Comparison of ENCODE assay signal across 24 cellular contexts in the genomic region with DNA sequence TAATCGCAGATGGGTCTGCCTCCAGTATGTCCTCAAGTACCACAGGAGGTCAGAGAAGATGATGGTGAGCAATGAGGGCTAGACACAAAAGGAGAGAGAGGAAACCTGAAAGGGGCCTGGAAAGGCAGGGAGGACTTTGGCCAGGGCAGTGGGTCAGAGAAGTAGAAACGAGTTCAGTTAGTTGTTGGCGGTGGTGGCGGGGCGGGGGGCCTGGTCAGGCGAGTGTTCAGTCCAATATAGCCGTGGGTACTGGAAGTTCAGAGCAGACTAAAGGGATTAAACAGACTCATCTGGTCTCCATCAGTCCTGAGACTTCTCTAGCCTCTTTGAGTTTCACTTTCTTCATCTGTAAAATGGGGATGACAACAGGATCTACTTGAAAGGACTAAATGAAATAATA.
A peak's percentile ranks its signal among the peaks of the same experiment; 100 is the strongest.
DNase-seq lines count a peak whose midpoint lies in the region; ATAC-seq and TF ChIP-seq lines count a peak whose summit lies in the region.
"Had no signal": no experiment of that assay in that cellular context is flagged by ENCODE, and none has a peak within 500 bp of the region (broad histone marks: within the 10 kb centered on the region; RNA-seq: fewer than 3 reads in every experiment).

No MANE protein-coding gene starts in this region.

- H3K27ac ChIP-seq in smooth muscle cell (ENCODE audit: low read depth), result peak overlapping the region; percentile 31
- H3K27ac ChIP-seq: 22Rv1, C4-2B, HL-60, PC-9, RWPE1 had no signal

- H3K4me1 ChIP-seq in smooth muscle cell (ENCODE audit: low read depth), result peaks cover 23% of the 10 kb centered on the region

- H3K27me3 ChIP-seq in smooth muscle cell (ENCODE audit: low read depth), result no peaks in the 10 kb centered on the region

- no peak overlapping the region for H2AFZ ChIP-seq in smooth muscle cell (ENCODE audit: low read depth)
- H2AFZ ChIP-seq: PC-9 had no signal

- H4K20me1 ChIP-seq in smooth muscle cell (ENCODE audit: low read depth), result no peaks in the 10 kb centered on the region

- H3K9ac ChIP-seq in smooth muscle cell (ENCODE audit: low read depth), result no peak overlapping the region

- 50% methylated on average over 7 of the region's 7 CpGs for WGBS in smooth muscle cell (ENCODE audit: low lambda C conversion rate)

- H3K36me3 ChIP-seq in smooth muscle cell (ENCODE audit: low read depth), result no peaks in the 10 kb centered on the region

- peaks cover 5% of the 10 kb centered on the region for H3K36me3 Mint-ChIP-seq in activated CD8-positive, alpha-beta T cell treated with anti-CD3 and anti-CD28 coated beads, Interleukin-2, amount 10 ng/mL, durations not matched to agents 7 days and 5 days (ENCODE audit: low read depth)
- H3K36me3 Mint-ChIP-seq in activated CD8-positive, alpha-beta T cell treated with anti-CD3 and anti-CD28 coated beads for 36 hours (ENCODE audit: low read depth), result peaks cover 7% of the 10 kb centered on the region
- no peaks in the 10 kb centered on the region for H3K36me3 Mint-ChIP-seq in endothelial cell (ENCODE audit: low read depth, unreplicated experiment)

- no peak for ATAC-seq in activated CD8-positive, alpha-beta T cell treated with anti-CD3 and anti-CD28 coated beads, Interleukin-2, amount 10 ng/mL, durations not matched to agents 7 days and 5 days
- ATAC-seq in activated CD8-positive, alpha-beta T cell treated with anti-CD3 and anti-CD28 coated beads for 36 hours, result no peak
- ATAC-seq in HG02884 (IDR thresholded peaks at IDR 0.05; ENCODE audit: unreplicated experiment), result no peak
- ATAC-seq: GM12878 had no signal

- peaks cover 67% of the 10 kb centered on the region for H3K79me2 ChIP-seq in smooth muscle cell (ENCODE audit: low read depth)

- H3K9me3 ChIP-seq in smooth muscle cell (replicated peaks; ENCODE audit: low read depth), result no peaks in the 10 kb centered on the region

- DNase-seq in activated CD8-positive, alpha-beta T cell treated with anti-CD3 and anti-CD28 coated beads, Interleukin-2, amount 10 ng/mL, durations not matched to agents 7 days and 5 days, result no peak
- no peak for DNase-seq in activated CD8-positive, alpha-beta T cell treated with anti-CD3 and anti-CD28 coated beads for 36 hours
- DNase-seq in endothelial cell (ENCODE audit: low spot score) (no peak), smooth muscle cell (lab: John Stamatoyannopoulos, UW; ENCODE audit: unreplicated experiment) (no peak), HuH-7.5 (ENCODE audit: low spot score) (no peak), DMS153 (lab: John Stamatoyannopoulos, UW) (no peak)
- DNase-seq in stimulated activated CD4-positive, alpha-beta T cell treated with anti-CD3 and anti-CD28 coated beads, Interleukin-2, amount 100 ng/mL, for 24 hours, result no peak
- DNase-seq: AML-193, EL, H9, Karpas-422, NCI-H1436, NCI-H1930, NCI-H345, NCI-H526, PC-9, SIG-M5 had no signal

- H3K4me3 Mint-ChIP-seq in activated CD8-positive, alpha-beta T cell treated with anti-CD3 and anti-CD28 coated beads, Interleukin-2, amount 10 ng/mL, durations not matched to agents 7 days and 5 days, result no peak overlapping the region
- H3K4me3 Mint-ChIP-seq in activated CD8-positive, alpha-beta T cell treated with anti-CD3 and anti-CD28 coated beads for 36 hours, result no peak overlapping the region
- no peak overlapping the region for H3K4me3 Mint-ChIP-seq in endothelial cell (ENCODE audit: unreplicated experiment)
- H3K4me3 Mint-ChIP-seq: H9, IgD-negative memory B cell had no signal

- peak overlapping the region; percentile 23 for H3K27ac Mint-ChIP-seq in activated CD8-positive, alpha-beta T cell treated with anti-CD3 and anti-CD28 coated beads, Interleukin-2, amount 10 ng/mL, durations not matched to agents 7 days and 5 days
- H3K27ac Mint-ChIP-seq in activated CD8-positive, alpha-beta T cell treated with anti-CD3 and anti-CD28 coated beads for 36 hours, result no peak overlapping the region
- H3K27ac Mint-ChIP-seq in endothelial cell (ENCODE audit: unreplicated experiment), result peak overlapping the region; percentile 61
- H3K27ac Mint-ChIP-seq: H9, IgD-negative memory B cell had no signal

- peaks cover 25% of the 10 kb centered on the region for H3F3A ChIP-seq in smooth muscle cell (ENCODE audit: low read depth)

- intact Hi-C loops in activated CD8-positive, alpha-beta T cell treated with anti-CD3 and anti-CD28 coated beads for 36 hours (cut with micrococcal nuclease), result no loop called here

- H3K4me2 ChIP-seq in smooth muscle cell, result no peak overlapping the region
- H3K4me2 ChIP-seq: PC-9 had no signal

- no peak for TF ChIP-seq CTCF in activated CD8-positive, alpha-beta T cell treated with anti-CD3 and anti-CD28 coated beads for 36 hours (IDR thresholded peaks at IDR 0.05)
- no peak for TF ChIP-seq CTCF in endothelial cell (IDR thresholded peaks at IDR 0.05; ENCODE audit: unreplicated experiment)
- no peak for TF ChIP-seq CTCF in smooth muscle cell (IDR thresholded peaks at IDR 0.05; ENCODE audit: borderline replicate concordance, insufficient read depth, poor library complexity, severe bottlenecking)

- POLR2A ChIA-PET in activated CD8-positive, alpha-beta T cell treated with anti-CD3 and anti-CD28 coated beads, Interleukin-2, amount 10 ng/mL, durations not matched to agents 7 days and 5 days (lab: Charles Lee), result no interaction called here
- POLR2A ChIA-PET in activated CD8-positive, alpha-beta T cell treated with anti-CD3 and anti-CD28 coated beads for 36 hours (lab: Charles Lee), result no interaction called here

- H3K4me3 ChIP-seq in smooth muscle cell, result no peak overlapping the region
- H3K4me3 ChIP-seq: GM12878, PC-9 had no signal

- peaks cover 8% of the 10 kb centered on the region for H3K4me1 Mint-ChIP-seq in activated CD8-positive, alpha-beta T cell treated with anti-CD3 and anti-CD28 coated beads, Interleukin-2, amount 10 ng/mL, durations not matched to agents 7 days and 5 days (ENCODE audit: low read depth)
- H3K4me1 Mint-ChIP-seq in activated CD8-positive, alpha-beta T cell treated with anti-CD3 and anti-CD28 coated beads for 36 hours (ENCODE audit: low read depth), result peaks cover 35% of the 10 kb centered on the region
- H3K4me1 Mint-ChIP-seq in endothelial cell (ENCODE audit: unreplicated experiment), result peaks cover 34% of the 10 kb centered on the region

- no peaks in the 10 kb centered on the region for H3K27me3 Mint-ChIP-seq in activated CD8-positive, alpha-beta T cell treated with anti-CD3 and anti-CD28 coated beads, Interleukin-2, amount 10 ng/mL, durations not matched to agents 7 days and 5 days (ENCODE audit: low read depth)
- no peaks in the 10 kb centered on the region for H3K27me3 Mint-ChIP-seq in activated CD8-positive, alpha-beta T cell treated with anti-CD3 and anti-CD28 coated beads for 36 hours
- peaks cover 8% of the 10 kb centered on the region for H3K27me3 Mint-ChIP-seq in endothelial cell (ENCODE audit: unreplicated experiment)
- H3K27me3 Mint-ChIP-seq: IgD-negative memory B cell had no signal

- no peaks in the 10 kb centered on the region for H3K9me3 Mint-ChIP-seq in activated CD8-positive, alpha-beta T cell treated with anti-CD3 and anti-CD28 coated beads, Interleukin-2, amount 10 ng/mL, durations not matched to agents 7 days and 5 days (ENCODE audit: insufficient read depth)
- H3K9me3 Mint-ChIP-seq in activated CD8-positive, alpha-beta T cell treated with anti-CD3 and anti-CD28 coated beads for 36 hours, result no peaks in the 10 kb centered on the region
- no peaks in the 10 kb centered on the region for H3K9me3 Mint-ChIP-seq in endothelial cell (ENCODE audit: unreplicated experiment)
- H3K9me3 Mint-ChIP-seq: H9, IgD-negative memory B cell had no signal

- CTCF ChIA-PET in activated CD8-positive, alpha-beta T cell treated with anti-CD3 and anti-CD28 coated beads, Interleukin-2, amount 10 ng/mL, durations not matched to agents 7 days and 5 days (lab: Charles Lee), result interaction anchor here (0.7 kb wide), 1 partner anchor 100 kb away, joined by 3 read pairs; no protein-coding TSS in a partner anchor
- CTCF ChIA-PET in activated CD8-positive, alpha-beta T cell treated with anti-CD3 and anti-CD28 coated beads for 36 hours (lab: Charles Lee), result no interaction called here
